In genomic region chr4:24856586-24856985, GRCh38 we compare ENCODE assay signal across 11 cellular contexts. TPM values are rescaled to one million over a fixed set of nuclear protein-coding genes. Genes with fewer than 3 reads are reported as not detected.
DNase-seq lines count a peak whose midpoint lies in the region; ATAC-seq lines count a peak whose summit lies in the region.
"Had no signal": no experiment of that assay in that cellular context is flagged by ENCODE, and none has a peak within 500 bp of the region (broad histone marks: within the 10 kb centered on the region; RNA-seq: fewer than 3 reads in every experiment).

No MANE protein-coding gene starts in this region.

- no peak overlapping the region for H3K4me3 ChIP-seq in right cardiac atrium (ENCODE audit: low read length)
- H3K4me3 ChIP-seq: A549 had no signal

- peak in 2 of 3 donors; percentile 25 to 55 for DNase-seq in right cardiac atrium
- DNase-seq in Right ventricle myocardium superior: no peak
- DNase-seq in amniotic stem cell (lab: John Stamatoyannopoulos, UW): peak; percentile 60
- no peak for DNase-seq in NCI-H345 treated with DMSO at 0.1 percent for 48 hours (lab: John Stamatoyannopoulos, UW; ENCODE audit: unreplicated experiment)
- DNase-seq in DMS 273 (lab: John Stamatoyannopoulos, UW; ENCODE audit: unreplicated experiment): no peak
- DNase-seq in NCI-H1436 (lab: John Stamatoyannopoulos, UW): no peak
- DNase-seq in activated CD4-positive, alpha-beta T cell treated with anti-CD3 and anti-CD28 coated beads, Interleukin-2, amount 50 U/mL, for 4 hours: no peak
- DNase-seq: activated naive CD8-positive, alpha-beta T cell treated with anti-CD3 and anti-CD28 coated beads, Interleukin-2, amount 10 ng/mL, durations not matched to agents 7 days and 5 days; NCI-H146 had no signal

- peak overlapping the region; percentile 32 for H3K27ac ChIP-seq in right cardiac atrium (ENCODE audit: low read length)
- H3K27ac ChIP-seq: A549 had no signal

- intact Hi-C loops in right cardiac atrium (cut with DNase I) (no loop called here), Right ventricle myocardium superior (cut with DNase I) (no loop called here)

- WGBS in right cardiac atrium: 77% methylated on average over 9 of the region's 9 CpGs

- ATAC-seq in right cardiac atrium (peak; percentile 51 to 59), Right ventricle myocardium superior (ENCODE audit: poor library complexity) (no peak), HG03103 (IDR thresholded peaks at IDR 0.05; ENCODE audit: low read depth, unreplicated experiment) (peak; percentile 89)
- ATAC-seq: A549 had no signal

- H3K4me1 ChIP-seq in right cardiac atrium (ENCODE audit: control insufficient read depth, insufficient read depth, low read length): peaks cover 4% of the 10 kb centered on the region

- no peaks in the 10 kb centered on the region for H3K9me3 ChIP-seq in right cardiac atrium (ENCODE audit: control insufficient read depth, low read length)
- H3K9me3 ChIP-seq: A549 had no signal

- H3K27me3 ChIP-seq in right cardiac atrium (ENCODE audit: control insufficient read depth, insufficient read depth): no peaks in the 10 kb centered on the region

RNA-seq across cellular contexts. Expression of gene CCDC149, which starts 56.3 kb away (rescaled TPM):
- total RNA-seq in right cardiac atrium (10 to 100 TPM; 15.0 to 17.4 (median 16.0) TPM), Right ventricle myocardium superior (10.8 TPM)
- polyA plus RNA-seq in right cardiac atrium: 10.1 TPM
- total RNA-seq: activated naive CD8-positive, alpha-beta T cell treated with anti-CD3 and anti-CD28 coated beads, Interleukin-2, amount 10 ng/mL, durations not matched to agents 7 days and 5 days had no signal

Comparison
In these comparisons a context has a peak if more than half of its experiments do, and no peak if none do; other contexts are left out.
1. DNase-seq: peak in right cardiac atrium (2 of 3) and amniotic stem cell (single experiment); none in Right ventricle myocardium superior (single experiment), NCI-H345 treated with DMSO at 0.1 percent for 48 hours (single experiment), DMS 273 (single experiment), NCI-H1436 (single experiment) and activated CD4-positive, alpha-beta T cell treated with anti-CD3 and anti-CD28 coated beads, Interleukin-2, amount 50 U/mL, for 4 hours (0 of 2).